ENCODE assay signal across 8 cellular contexts in genomic region chr6:144095134-144096002, GRCh38. TPM values are rescaled to one million over a fixed set of nuclear protein-coding genes. Genes with fewer than 3 reads are reported as not detected.
A peak's percentile ranks its signal among the peaks of the same experiment; 100 is the strongest.
DNase-seq lines count a peak whose midpoint lies in the region; ATAC-seq and TF ChIP-seq lines count a peak whose summit lies in the region.

SF3B5 (minus strand) TSS chr6:144095573; CDS start chr6:144095497, 76 bp downstream.

- DNase-seq in AG20443 (ENCODE audit: low spot score) (peak; percentile 97), NCI-H510A (lab: John Stamatoyannopoulos, UW) (peak; percentile 96), cerebellum (ENCODE audit: low spot score) (peak; percentile 96), islet precursor cell (peak; percentile 99)
- peak; percentile 96 for DNase-seq in activated CD4-positive, alpha-beta T cell treated with anti-CD3 and anti-CD28 coated beads for 1 hour
- DNase-seq in stimulated activated CD4-positive, alpha-beta T cell treated with anti-CD3 and anti-CD28 coated beads, Interleukin-12 subunit alpha, Interleukin-12 subunit beta, amount 100 ng/mL, for 48 hours (ENCODE audit: low read depth in 2 of 3, low spot score in 1 of 3) = peak; percentile 94 to 96 (median 95)

- peak; percentile 95 for ATAC-seq in HG03432 (IDR thresholded peaks at IDR 0.05; ENCODE audit: unreplicated experiment)

- TF ChIP-seq POLR2A in GM19099 (IDR thresholded peaks at IDR 0.05; ENCODE audit: extremely low read depth, insufficient read length, low read depth) = peak; percentile 95

RNA-seq across cellular contexts. Expression of gene SF3B5, which starts in this region (rescaled TPM):
- total RNA-seq in cerebellum = 46.2 TPM

Comparison
In these comparisons a context has a peak if more than half of its experiments do, and no peak if none do; other contexts are left out.
1. Peak in every context shown above with its lines: DNase-seq and ATAC-seq.